In genomic region chr18:7111134-7111533, GRCh38 we compare ENCODE assay signal across 28 cellular contexts. TPM values are rescaled to one million over a fixed set of nuclear protein-coding genes. Genes with fewer than 3 reads are reported as not detected.
"Had no signal": no experiment of that assay in that cellular context is flagged by ENCODE, and none has a peak within 500 bp of the region (broad histone marks: within the 10 kb centered on the region; RNA-seq: fewer than 3 reads in every experiment).

No MANE protein-coding gene starts in this region.

- H3K4me1 Mint-ChIP-seq: immature natural killer cell, memory B cell had no signal

- H3K4me1 ChIP-seq: lower lobe of right lung had no signal

- FAIRE-seq: colon, endothelial cell of umbilical vein had no signal

- H3K9me3 ChIP-seq: lower lobe of right lung, psoas muscle, thoracic aorta, transverse colon had no signal

- H3K36me3 Mint-ChIP-seq: stimulated activated memory B cell treated with anti-CD40 and anti-IgM and Interleukin-4, amounts not matched to agents 10 μg/mL and 1 μg/mL and 100 μg/mL, for 72 hours had no signal

- H3K4me3 Mint-ChIP-seq: immature natural killer cell; memory B cell; naive thymus-derived CD4-positive, alpha-beta T cell; nephron; stimulated activated memory B cell treated with anti-CD40 and anti-IgM and Interleukin-4, amounts not matched to agents 10 μg/mL and 1 μg/mL and 100 μg/mL, for 72 hours had no signal

- H3K36me3 ChIP-seq: esophagus muscularis mucosa, lower lobe of right lung, spleen, thoracic aorta, transverse colon had no signal

- H3K4me3 ChIP-seq: dorsolateral prefrontal cortex, esophagus muscularis mucosa, lower lobe of right lung, psoas muscle, skin epidermis, spleen, thoracic aorta, transverse colon had no signal

- ATAC-seq: foreskin keratinocyte; left ventricle myocardium superior; lower lobe of right lung; naive thymus-derived CD4-positive, alpha-beta T cell; psoas muscle; right cardiac atrium; stimulated activated memory B cell treated with anti-CD40 and anti-IgM and Interleukin-4, amounts not matched to agents 10 μg/mL and 1 μg/mL and 100 μg/mL, for 72 hours; stimulated activated naive CD8-positive, alpha-beta T cell treated with anti-CD3 and anti-CD28 coated beads, Interleukin-15, Interleukin-2, amounts not matched to agents 100 U/mL and 50 U/mL, for 24 hours had no signal

- DNase-seq: central memory CD4-positive, alpha-beta T cell; dorsolateral prefrontal cortex; effector CD8-positive, alpha-beta T cell; foreskin keratinocyte; glutamatergic neuron; hypothalamus; immature natural killer cell; islet precursor cell; left ventricle myocardium superior; lower lobe of right lung; midbrain; naive thymus-derived CD4-positive, alpha-beta T cell; nucleus accumbens; psoas muscle; right cardiac atrium; spleen; stimulated activated CD4-positive, alpha-beta T cell treated with anti-CD3 and anti-CD28 coated beads, Interleukin-4, amount 100 ng/mL, for 4 hours; stimulated activated naive CD8-positive, alpha-beta T cell treated with anti-CD3 and anti-CD28 coated beads, Interleukin-15, Interleukin-2, amounts not matched to agents 100 U/mL and 50 U/mL, for 24 hours; substantia nigra; transverse colon had no signal

- H3K27ac ChIP-seq: dorsolateral prefrontal cortex, esophagus muscularis mucosa, foreskin keratinocyte, lower lobe of right lung, psoas muscle, skin epidermis, spleen, thoracic aorta, transverse colon had no signal

- H3K27ac Mint-ChIP-seq: immature natural killer cell; memory B cell; naive thymus-derived CD4-positive, alpha-beta T cell; nephron; stimulated activated memory B cell treated with anti-CD40 and anti-IgM and Interleukin-4, amounts not matched to agents 10 μg/mL and 1 μg/mL and 100 μg/mL, for 72 hours had no signal

RNA-seq across cellular contexts. Expression of gene LAMA1, which starts 6.5 kb away (rescaled TPM):
- total RNA-seq: endothelial cell of umbilical vein; naive thymus-derived CD4-positive, alpha-beta T cell had no signal
- polyA plus RNA-seq: immature natural killer cell; naive thymus-derived CD4-positive, alpha-beta T cell had no signal
